In genomic region chr7:1158203-1159126, GRCh38 we compare ENCODE assay signal across 8 cellular contexts. TPM values are rescaled to one million over a fixed set of nuclear protein-coding genes. Genes with fewer than 3 reads are reported as not detected.
A peak's percentile ranks its signal among the peaks of the same experiment; 100 is the strongest.
DNase-seq lines count a peak whose midpoint lies in the region; ATAC-seq and TF ChIP-seq lines count a peak whose summit lies in the region.

No MANE protein-coding gene starts in this region.

- peaks cover 22% of the 10 kb centered on the region for H3K4me1 Mint-ChIP-seq in mesothelial cell of epicardium

- H3K4me3 ChIP-seq in heart right ventricle (peak overlapping the region in 9 of 10 donors; percentile 49 to 100 (median 92)), brain microvascular endothelial cell (ENCODE audit: low read depth, low read length) (peak overlapping the region; percentile 97), aorta (ENCODE audit: low read length in 2 of 2) (peak overlapping the region; percentile 55 to 73)

- H3K27me3 Mint-ChIP-seq in mesothelial cell of epicardium (ENCODE audit: low read depth) = no peaks in the 10 kb centered on the region

- TF ChIP-seq CTCF in heart right ventricle (IDR thresholded peaks at IDR 0.05) (no peak), brain microvascular endothelial cell (IDR thresholded peaks at IDR 0.05; ENCODE audit: low read depth, low read length, missing control alignments) (no peak), mesothelial cell of epicardium (IDR thresholded peaks at IDR 0.05; ENCODE audit: unreplicated experiment) (no peak)

- peaks cover 0 to 58% (median 22%) of the 10 kb centered on the region in 9 donors for H3K36me3 ChIP-seq in heart right ventricle
- H3K36me3 ChIP-seq in brain microvascular endothelial cell (replicated peaks) = peaks cover 31% of the 10 kb centered on the region
- H3K36me3 ChIP-seq in aorta (ENCODE audit: control insufficient read depth in 1 of 2, insufficient read depth in 2 of 2, low read length in 1 of 2) = peaks cover 0 to 3% of the 10 kb centered on the region in 2 donors

- H3K27ac ChIP-seq in heart right ventricle = peak overlapping the region in 5 of 10 donors; percentile 7 to 72 (median 47)
- no peak overlapping the region for H3K27ac ChIP-seq in brain microvascular endothelial cell
- no peak overlapping the region for H3K27ac ChIP-seq in aorta (ENCODE audit: low read depth in 1 of 2, low read length in 2 of 2)

- intact Hi-C loops in heart right ventricle (cut with DNase I) = loop anchor here in 1 of 10 donors (10.0 kb wide), 1 partner anchor 174 kb away; the partner anchor contains the start of gene CYP2W1
- intact Hi-C loops in cardiac septum (cut with DNase I) = no loop called here
- intact Hi-C loops in aorta (cut with DNase I) = no loop called here

- in situ Hi-C loops in brain microvascular endothelial cell (cut with HindIII; ENCODE audit: low pct_ligation_motif_present, low sequenced_read_pairs) = no loop called here

- H3K9me3 Mint-ChIP-seq in mesothelial cell of epicardium = no peaks in the 10 kb centered on the region

- ATAC-seq in heart right ventricle (no peak), aorta (ENCODE audit: low FRiP score) (no peak), GM21526 (IDR thresholded peaks at IDR 0.05; ENCODE audit: low FRiP score, unreplicated experiment) (no peak)

- H3K36me3 Mint-ChIP-seq in mesothelial cell of epicardium = peaks cover 6% of the 10 kb centered on the region

- H3K9me3 ChIP-seq in heart right ventricle = no peaks in the 10 kb centered on the region
- no peaks in the 10 kb centered on the region for H3K9me3 ChIP-seq in aorta (ENCODE audit: control insufficient read depth, low read length)

- peak overlapping the region; percentile 79 for H3K4me3 Mint-ChIP-seq in mesothelial cell of epicardium

- H3K27ac Mint-ChIP-seq in mesothelial cell of epicardium = peak overlapping the region; percentile 86

- H3K27me3 ChIP-seq in heart right ventricle = no peaks in the 10 kb centered on the region
- no peaks in the 10 kb centered on the region for H3K27me3 ChIP-seq in brain microvascular endothelial cell (replicated peaks)
- H3K27me3 ChIP-seq in aorta (ENCODE audit: control insufficient read depth in 1 of 2, insufficient read depth in 2 of 2, low read length in 1 of 2) = no peaks in the 10 kb centered on the region

- no peak for DNase-seq in heart right ventricle
- DNase-seq in cardiac septum (ENCODE audit: low spot score) = no peak
- no peak for DNase-seq in brain microvascular endothelial cell
- no peak for DNase-seq in mesothelial cell of epicardium (ENCODE audit: low spot score in 2 of 2, unreplicated experiment in 2 of 2)
- no peak for DNase-seq in aorta
- no peak for DNase-seq in NCI-H526 (lab: John Stamatoyannopoulos, UW)
- no peak for DNase-seq in cerebellar nuclear complex (lab: John Stamatoyannopoulos, UW)

- H3K4me1 ChIP-seq in heart right ventricle (peaks cover 7 to 28% (median 22%) of the 10 kb centered on the region in 9 donors), aorta (ENCODE audit: control insufficient read depth in 1 of 2, insufficient read depth in 2 of 2, low read length in 2 of 2) (no peaks in the 10 kb centered on the region)

- WGBS in heart right ventricle, 2 donors = 63 to 72% methylated on average over 25 of the region's 25 CpGs
- WGBS in aorta, 2 donors = 58 to 60% methylated on average over 25 of the region's 25 CpGs

RNA-seq across cellular contexts. Expression of gene ZFAND2A, which starts 1.5 kb away (rescaled TPM):
- 10 to 100 TPM in 4 of 10 donors, 1 to 10 TPM in 6; 4.4 to 11.2 (median 7.7) TPM for total RNA-seq in heart right ventricle
- 10 to 100 TPM; 26.9 to 32.6 TPM for polyA plus RNA-seq in heart right ventricle
- 8.8 TPM for total RNA-seq in cardiac septum
- 15.3 to 16.3 TPM (median 15.6 TPM) in 3 replicates for total RNA-seq in mesothelial cell of epicardium
- 10 to 100 TPM; 18.8 to 24.8 TPM for total RNA-seq in aorta
- polyA plus RNA-seq in aorta = 10 to 100 TPM; 54.7 to 64.6 TPM
